Comparison of ENCODE assay signal across 9 cellular contexts in genomic region chr17:59963738-59964454, GRCh38. TPM values are rescaled to one million over a fixed set of nuclear protein-coding genes. Genes with fewer than 3 reads are reported as not detected.
DNase-seq lines count a peak whose midpoint lies in the region; ATAC-seq, FAIRE-seq and TF ChIP-seq lines count a peak whose summit lies in the region.
"Had no signal": no experiment of that assay in that cellular context is flagged by ENCODE, and none has a peak within 500 bp of the region (broad histone marks: within the 10 kb centered on the region; RNA-seq: fewer than 3 reads in every experiment).

No MANE protein-coding gene starts in this region.

- TF ChIP-seq CTCF in KMS-11 (conservative IDR thresholded peaks at IDR 0.05; ENCODE audit: low read depth, low read length) (no peak), D721Med (IDR thresholded peaks at IDR 0.05; ENCODE audit: insufficient read depth, missing control alignments) (no peak)

- no peaks in the 10 kb centered on the region for H3K27me3 ChIP-seq in KMS-11 (ENCODE audit: insufficient read depth, low read depth)

- H3K36me3 ChIP-seq in KMS-11 (ENCODE audit: insufficient read depth) = no peaks in the 10 kb centered on the region

- FAIRE-seq in D721Med (lab: Jason Lieb, UNC) = no peak
- FAIRE-seq: colon had no signal

- H3K27ac ChIP-seq in KMS-11 = peak overlapping the region; percentile 70

- intact Hi-C loops in sciatic nerve (cut with DNase I) = no loop called here

- peaks cover 5% of the 10 kb centered on the region; the same call in 1 of the 2 replicates for H3K79me2 ChIP-seq in KMS-11 (ENCODE audit: insufficient read depth, low read depth)

- peaks cover 23% of the 10 kb centered on the region for H3K4me1 ChIP-seq in KMS-11 (ENCODE audit: low read depth, poor library complexity, severe bottlenecking)

- H2AFZ ChIP-seq in KMS-11 (ENCODE audit: low read depth) = peak overlapping the region; percentile 82

- no peaks in the 10 kb centered on the region for H4K20me1 ChIP-seq in KMS-11 (ENCODE audit: insufficient read depth)

- H3K4me3 ChIP-seq in KMS-11 (IDR thresholded peaks at IDR 0.05; ENCODE audit: insufficient read depth, low read depth, low read length) = no peak overlapping the region

- peak overlapping the region; percentile 60 for H3K9ac ChIP-seq in KMS-11

- DNase-seq in D341Med (ENCODE audit: low spot score) (peak; percentile 67), T follicular helper cell (ENCODE audit: low read depth) (peak; percentile 10), astrocyte of the hippocampus (ENCODE audit: low read depth, low spot score) (peak; percentile 75), hippocampal formation (lab: John Stamatoyannopoulos, UW) (peak; percentile 32 to 75), sciatic nerve (ENCODE audit: low spot score) (peak; percentile 61), D721Med (ENCODE audit: insufficient read length, low spot score) (no peak)

- peak overlapping the region; percentile 95 for H3K4me2 ChIP-seq in KMS-11

- peak; percentile 28 for ATAC-seq in GM21576 (IDR thresholded peaks at IDR 0.05; ENCODE audit: unreplicated experiment)
- ATAC-seq in sciatic nerve = peak; percentile 56

RNA-seq across cellular contexts. Expression of gene RNFT1, which starts 0.6 kb away (rescaled TPM):
- total RNA-seq in sciatic nerve = 16.3 TPM
